Comparison of ENCODE assay signal across 1 cellular context in the genomic region with DNA sequence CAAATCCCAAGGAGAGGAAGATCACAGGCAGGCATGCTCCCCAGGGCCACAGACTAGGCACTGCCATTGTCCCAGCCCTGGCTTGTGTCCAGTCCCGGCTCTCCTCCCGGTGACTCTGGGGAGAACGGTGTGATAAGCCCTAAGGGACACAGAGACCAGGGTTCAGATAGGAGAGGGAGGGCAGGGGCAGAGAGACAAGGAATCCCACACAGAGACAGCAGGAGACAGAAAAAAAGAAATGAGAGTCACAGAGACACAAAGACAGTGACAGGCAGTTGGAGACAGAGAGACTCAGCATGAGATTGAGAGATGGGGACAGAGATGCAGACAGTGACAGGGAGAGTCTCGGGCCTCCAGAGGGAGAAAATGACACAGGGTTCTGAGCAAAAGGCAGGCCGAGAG.
TF ChIP-seq lines count a peak whose summit lies in the region.

No MANE protein-coding gene starts in this region.

TF ChIP-seq in GM12878, 131 proteins besides CTCF, POLR2A, EP300 and RAD21:
- TF ChIP-seq TBL1XR1 (IDR thresholded peaks at IDR 0.05; ENCODE audit: low read depth, low read length) (no peak), SPI1 (IDR thresholded peaks at IDR 0.05; ENCODE audit: borderline replicate concordance, insufficient read depth, low read depth, low read length) (no peak), SUZ12 (IDR thresholded peaks at IDR 0.05; ENCODE audit: unreplicated experiment) (peak; percentile 29), RAD51 (IDR thresholded peaks at IDR 0.05) (no peak), ZNF217 (IDR thresholded peaks at IDR 0.05) (no peak)
